ENCODE assay signal across 12 cellular contexts in genomic region chr3:185820973-185821758, GRCh38. TPM values are rescaled to one million over a fixed set of nuclear protein-coding genes. Genes with fewer than 3 reads are reported as not detected.
A peak's percentile ranks its signal among the peaks of the same experiment; 100 is the strongest.
DNase-seq lines count a peak whose midpoint lies in the region; ATAC-seq, FAIRE-seq and TF ChIP-seq lines count a peak whose summit lies in the region.
"Had no signal": no experiment of that assay in that cellular context is flagged by ENCODE, and none has a peak within 500 bp of the region (broad histone marks: within the 10 kb centered on the region; RNA-seq: fewer than 3 reads in every experiment).

No MANE protein-coding gene starts in this region.

- H3K4me3 Mint-ChIP-seq in activated T-cell treated with anti-CD3 and anti-CD28 coated beads, Interleukin-2, amount 50 U/mL, for 4 hours = no peak overlapping the region
- H3K4me3 Mint-ChIP-seq: effector memory CD8-positive, alpha-beta T cell had no signal

- intact Hi-C loops in K562 (cut with micrococcal nuclease) = loop anchor here (2.0 to 5.0 kb wide), 2 partner anchors 54 to 86 kb away; no protein-coding TSS in a partner anchor

- no peak overlapping the region for H2AK5ac ChIP-seq in mesendoderm (ENCODE audit: low read length)

- DNase-seq in Caki2 (ENCODE audit: low read depth) (peak; percentile 66), LHCN-M2 (ENCODE audit: low read depth) (peak; percentile 85), K562 (ENCODE audit: extremely low read depth in 1 of 4, low spot score in 3 of 4) (peak in 1 of 4 experiments; percentile 63), mesendoderm (peak; percentile 50)
- DNase-seq in activated T-cell treated with anti-CD3 and anti-CD28 coated beads, Interleukin-2, amount 50 U/mL, for 4 hours = no peak
- DNase-seq in stimulated activated CD4-positive, alpha-beta T cell treated with anti-CD3 and anti-CD28 coated beads, Interleukin-2, amount 100 ng/mL, for 24 hours = no peak
- DNase-seq: activated CD4-positive, alpha-beta T cell treated with anti-CD3 and anti-CD28 coated beads for 48 hours; effector memory CD8-positive, alpha-beta T cell; NCI-H187 had no signal

- H3K56ac ChIP-seq in mesendoderm (ENCODE audit: low read length) = no peak overlapping the region

- BruUV-seq in K562 (replicated peaks; lab: Mats Ljungman, UMichigan) = no TSS peak

- H2BK15ac ChIP-seq in mesendoderm (replicated peaks; ENCODE audit: low read depth) = no peak overlapping the region

- H3K4me3 ChIP-seq in K562 (peak overlapping the region; percentile 14), mesendoderm (ENCODE audit: low read length) (no peak overlapping the region)
- H3K4me3 ChIP-seq: thoracic aorta had no signal

- no peaks in the 10 kb centered on the region for H4K20me1 ChIP-seq in K562 (replicated peaks; ENCODE audit: control insufficient read depth, insufficient read depth, low read length)

- no peaks in the 10 kb centered on the region for H3K9me3 ChIP-seq in K562 (replicated peaks; ENCODE audit: control insufficient read depth, insufficient read depth, low read depth, low read length)
- H3K9me3 ChIP-seq: thoracic aorta had no signal

- POLR2A ChIA-PET in K562 (lab: Yijun Ruan, JAX) = interaction anchor here (0.5 to 3.8 kb wide), 7 partner anchors 8 to 116 kb away, joined by 3 to 17 read pairs (median 4); no protein-coding TSS in a partner anchor

- H3K36me3 ChIP-seq in K562 (ENCODE audit: control insufficient read depth, insufficient read depth, low read length) (no peaks in the 10 kb centered on the region), mesendoderm (ENCODE audit: control insufficient read depth, insufficient read depth, low read length) (no peaks in the 10 kb centered on the region)
- H3K36me3 ChIP-seq: thoracic aorta had no signal

- H2AFZ ChIP-seq in K562 (ENCODE audit: low read depth, low read length) = no peak overlapping the region

- peaks cover 48% of the 10 kb centered on the region for H3K27me3 Mint-ChIP-seq in activated T-cell treated with anti-CD3 and anti-CD28 coated beads, Interleukin-2, amount 50 U/mL, for 4 hours (ENCODE audit: low read depth)

- H3K4me1 ChIP-seq in K562 (replicated peaks in 1 of 2; ENCODE audit: control insufficient read depth in 2 of 2, insufficient read depth in 2 of 2, low read length in 2 of 2) (peaks cover 11 to 18% of the 10 kb centered on the region in 2 experiments; a peak in 4 of 5 replicates), mesendoderm (ENCODE audit: control insufficient read depth, low read depth, low read length) (peaks cover 6% of the 10 kb centered on the region)

- no peaks in the 10 kb centered on the region for H3K36me3 Mint-ChIP-seq in activated T-cell treated with anti-CD3 and anti-CD28 coated beads, Interleukin-2, amount 50 U/mL, for 4 hours (ENCODE audit: insufficient read depth)

- H4K5ac ChIP-seq in mesendoderm (ENCODE audit: low read length) = no peak overlapping the region

- H4K8ac ChIP-seq in mesendoderm (ENCODE audit: low read depth, low read length) = no peak overlapping the region

- H3K4me1 Mint-ChIP-seq in activated T-cell treated with anti-CD3 and anti-CD28 coated beads, Interleukin-2, amount 50 U/mL, for 4 hours (ENCODE audit: low read depth) = peaks cover 7% of the 10 kb centered on the region

- H2BK120ac ChIP-seq in mesendoderm (ENCODE audit: low read depth, low read length) = no peak overlapping the region

- no peak overlapping the region for H3K23ac ChIP-seq in mesendoderm (ENCODE audit: low read length)

- H3K27ac ChIP-seq in K562 (ENCODE audit: extremely low read depth, low read depth, low read length) (peak overlapping the region; percentile 44; the same call in 2 of the 3 replicates), mesendoderm (ENCODE audit: low read depth, low read length) (no peak overlapping the region)
- H3K27ac ChIP-seq: thoracic aorta had no signal

- H3K79me2 ChIP-seq in K562 (ENCODE audit: control insufficient read depth, insufficient read depth, low read length) = peaks cover 94% of the 10 kb centered on the region
- peaks cover 56% of the 10 kb centered on the region for H3K79me2 ChIP-seq in mesendoderm (ENCODE audit: control insufficient read depth, insufficient read depth, low read length)

- no peaks in the 10 kb centered on the region for H3K9me1 ChIP-seq in K562 (ENCODE audit: control insufficient read depth, insufficient read depth, low read length)

- peak overlapping the region; percentile 63 for H3K4me2 ChIP-seq in K562 (ENCODE audit: insufficient read depth, low read length)
- peak overlapping the region; percentile 14 for H3K4me2 ChIP-seq in mesendoderm (ENCODE audit: low read length)

- no peak overlapping the region for H3K4ac ChIP-seq in mesendoderm (ENCODE audit: low read depth, low read length)

- ATAC-seq in K562 (peak; percentile 51), GM21576 (IDR thresholded peaks at IDR 0.05; ENCODE audit: unreplicated experiment) (no peak), GM19035 (IDR thresholded peaks at IDR 0.05; ENCODE audit: unreplicated experiment) (no peak)
- no peak for ATAC-seq in activated T-cell treated with anti-CD3 and anti-CD28 coated beads, Interleukin-2, amount 50 U/mL, for 4 hours
- ATAC-seq: effector memory CD8-positive, alpha-beta T cell had no signal

- no peak overlapping the region for H3K18ac ChIP-seq in mesendoderm (ENCODE audit: low read length)

- no peak for TF ChIP-seq POLR2A in K562 (conservative IDR thresholded peaks at IDR 0.05)

- peak overlapping the region in 1 of 2 experiments; percentile 81; a peak in 2 of 4 replicates for H3K9ac ChIP-seq in K562 (ENCODE audit: insufficient read depth in 1 of 2, low read depth in 2 of 2, low read length in 2 of 2)
- peak overlapping the region; percentile 2 for H3K9ac ChIP-seq in mesendoderm (ENCODE audit: low read length)

- in situ Hi-C loops in Caki2 (cut with HindIII; ENCODE audit: low pct_unique_long_range_greater_than_20kb, low sequenced_read_pairs) (loop anchor here (10.0 kb wide), 1 partner anchor 104 kb away; no protein-coding TSS in a partner anchor), K562 (cut with MboI) (no loop called here)

- H3K9me3 Mint-ChIP-seq in activated T-cell treated with anti-CD3 and anti-CD28 coated beads, Interleukin-2, amount 50 U/mL, for 4 hours = no peaks in the 10 kb centered on the region
- H3K9me3 Mint-ChIP-seq: effector memory CD8-positive, alpha-beta T cell had no signal

- FAIRE-seq in K562 (lab: Jason Lieb, UNC) = peak; percentile 75

- H3K79me1 ChIP-seq in mesendoderm (ENCODE audit: low read length) = peaks cover 1% of the 10 kb centered on the region

- no peaks in the 10 kb centered on the region for H3K27me3 ChIP-seq in K562 (ENCODE audit: control insufficient read depth in 2 of 2, insufficient read depth in 2 of 2, low read length in 2 of 2)
- H3K27me3 ChIP-seq in mesendoderm (ENCODE audit: insufficient read depth, low read length, poor library complexity) = no peaks in the 10 kb centered on the region

- CTCF ChIA-PET in K562 (lab: Yijun Ruan, JAX; ENCODE audit: low intra/inter-chr PET ratio) = no interaction called here

- no peak for TF ChIP-seq EP300 in K562 (IDR thresholded peaks at IDR 0.05; ENCODE audit: low read length)

- no peak overlapping the region for H2BK5ac ChIP-seq in mesendoderm (ENCODE audit: low read length)

- TF ChIP-seq RAD21 in K562 (CRISPR knock-in tag; conservative IDR thresholded peaks at IDR 0.05 in 1 of 2, IDR thresholded peaks at IDR 0.05 in 1 of 2) = no peak

- TF ChIP-seq CTCF in K562 (IDR thresholded peaks at IDR 0.05 in 2 of 3, conservative IDR thresholded peaks at IDR 0.05 in 1 of 3; ENCODE audit: insufficient read depth in 2 of 3, low read depth in 1 of 3, low read length in 3 of 3) = no peak

- WGBS in K562 (ENCODE audit: insufficient coverage, low coverage, missing lambda C conversion rate) = 4% methylated on average over 6 of the region's 6 CpGs
- whole genome bisulfite sequencing in mesendoderm (ENCODE audit: extremely low coverage, insufficient coverage, low lambda C conversion rate) = 100% methylated on average over 1 of the region's 6 CpGs

TF ChIP-seq in K562, 482 proteins besides CTCF, POLR2A, EP300 and RAD21 (continues in another document):
- peak in 1 of 2 experiments; percentile 38; a peak in 1 of 4 replicates for TF ChIP-seq MNT (conservative IDR thresholded peaks at IDR 0.05)

RNA-seq across cellular contexts. Expression of gene IGF2BP2, which starts 3.7 kb away (rescaled TPM):
- 23.0 and 27.6 TPM in 2 replicates for total RNA-seq in Caki2 (2014; rRNA removed; shearing (Covaris generic); ENCODE audit: low replicate concordance)
- total RNA-seq in LHCN-M2 (2014; rRNA removed) (58.9 and 104 TPM in 2 replicates), K562 (2014; rRNA removed) (39.4 and 39.8 TPM in 2 replicates), K562 (2014; rRNA removed; fragmentation: Illumina TruSeq; extraction: Trizol) (31.9 and 35.7 TPM in 2 replicates), K562 (2015; rRNA removed; fragmentation: Illumina TruSeq; extraction: Trizol) (30.5 and 32.3 TPM in 2 replicates), K562 (2021) (57.3 and 59.6 TPM in 2 replicates)
- polyA plus RNA-seq in LHCN-M2 (2012) = 33.6 TPM
- total RNA-seq in K562 (2011; cell fraction: chromatin; rRNA removed; ENCODE audit: low replicate concordance) = 69.6 and 146 TPM in 2 replicates
- 23.8 and 33.3 TPM in 2 replicates for total RNA-seq in K562 (2011; cell fraction: nucleolus; rRNA removed)
- total RNA-seq in K562 (2011; cell fraction: nucleoplasm; rRNA removed) = 45.3 and 46.5 TPM in 2 replicates
- polyA plus RNA-seq in K562 (2011; rRNA removed) (3.4 and 5.2 TPM in 2 replicates), K562 (2014; fragmentation: Illumina TruSeq; extraction: Trizol) (50.0 and 58.5 TPM in 2 replicates), K562 (2014; fragmentation: Nextera tagmentation; extraction: Ambion mirVana) (1 to 10 TPM; 3.2 to 3.5 TPM), K562 (2014; rRNA removed) (21.1 and 27.7 TPM in 2 replicates)
- polyA plus RNA-seq in K562 (2011; cell fraction: cytosol; rRNA removed) = 0.95 and 2.9 TPM in 2 replicates
- 11.1 and 17.4 TPM in 2 replicates for polyA plus RNA-seq in K562 (2011; cell fraction: nucleus; rRNA removed)
- 32.3 and 35.2 TPM in 2 replicates for polyA plus RNA-seq in K562 (2012)
- polyA minus RNA-seq in K562 (2011; rRNA and poly(A)+ RNA removed) = 13.0 and 18.7 TPM in 2 replicates
- polyA minus RNA-seq in K562 (2011; cell fraction: cytosol; rRNA and poly(A)+ RNA removed) = 9.4 and 13.0 TPM in 2 replicates
- 17.1 and 20.3 TPM in 2 replicates for polyA minus RNA-seq in K562 (2011; cell fraction: nucleus; rRNA and poly(A)+ RNA removed)
- polyA plus RNA-seq in mesendoderm (2013, experiment 1 of 2) = 110 TPM
- polyA plus RNA-seq in mesendoderm (2013, experiment 2 of 2) = 110 TPM
- total RNA-seq in activated T-cell treated with anti-CD3 and anti-CD28 coated beads, Interleukin-2, amount 50 U/mL, for 4 hours = under 1 TPM; 0.43 to 0.79 (median 0.53) TPM

Comparison
In these comparisons a context has a peak if more than half of its experiments do, and no peak if none do; other contexts are left out.
1. DNase-seq: peak in Caki2 (single experiment), LHCN-M2 (single experiment) and mesendoderm (single experiment); none in activated T-cell treated with anti-CD3 and anti-CD28 coated beads, Interleukin-2, amount 50 U/mL, for 4 hours (single experiment) and stimulated activated CD4-positive, alpha-beta T cell treated with anti-CD3 and anti-CD28 coated beads, Interleukin-2, amount 100 ng/mL, for 24 hours (0 of 2).
2. RNA of gene IGF2BP2, which starts 3.7 kb away (total RNA-seq): 58.9 to 104 TPM in LHCN-M2, 23.8 to 146 TPM in K562 and 23.0 to 27.6 TPM in Caki2; 0.43 to 0.79 TPM in activated T-cell treated with anti-CD3 and anti-CD28 coated beads, Interleukin-2, amount 50 U/mL, for 4 hours; every median in the first group is over 10 times any median in the second.